In the genomic region with DNA sequence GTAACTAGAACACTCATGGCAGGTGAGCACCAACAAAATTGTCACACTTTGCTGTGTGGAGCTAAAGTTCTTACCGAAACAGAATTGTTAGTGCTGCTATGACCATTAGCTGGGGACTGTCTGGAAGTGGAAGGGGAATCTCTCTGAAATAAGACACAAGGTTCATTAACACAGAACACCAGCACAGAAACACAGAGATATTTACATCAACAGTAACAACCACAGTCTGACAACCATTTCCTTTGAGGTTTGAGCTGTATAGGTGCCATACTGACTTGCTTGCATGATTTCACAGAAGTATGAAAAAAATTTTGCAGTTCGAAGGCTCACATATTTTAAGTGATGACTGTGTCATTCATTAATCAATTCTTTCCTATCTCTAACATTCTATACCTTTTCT, we compare ENCODE assay signal across 15 cellular contexts.
DNase-seq lines count a peak whose midpoint lies in the region; ATAC-seq, FAIRE-seq and TF ChIP-seq lines count a peak whose summit lies in the region.
"Had no signal": no experiment of that assay in that cellular context is flagged by ENCODE, and none has a peak within 500 bp of the region (broad histone marks: within the 10 kb centered on the region; RNA-seq: fewer than 3 reads in every experiment).

No MANE protein-coding gene starts in this region.

- no peak overlapping the region for H2AFZ ChIP-seq in astrocyte (ENCODE audit: low read depth, low read length)

- H3K4me3 Mint-ChIP-seq in astrocyte (ENCODE audit: unreplicated experiment): no peak overlapping the region
- H3K4me3 Mint-ChIP-seq: dendritic cell treated with granulocyte-macrophage colony-stimulating factor and Interleukin-4, amounts not matched to agents 40 ng/mL and 50 ng/mL, for 4 days had no signal

- H3K9me3 ChIP-seq in BLaER1 treated with 17β-estradiol and CSF1 and Interleukin-3, amounts not matched to agents 10 nM and 100 nM (replicated peaks in 1 of 11): no peaks in the 10 kb centered on the region
- H3K9me3 ChIP-seq in astrocyte (ENCODE audit: insufficient read depth, low read depth, low read length) (no peaks in the 10 kb centered on the region), A673 (ENCODE audit: low read depth, low read length, poor library complexity, severe bottlenecking) (no peaks in the 10 kb centered on the region)
- H3K9me3 ChIP-seq: BE2C, esophagus muscularis mucosa, spleen had no signal

- peaks cover 92 to 100% (median 99%) of the 10 kb centered on the region in 11 experiments for H3K27me3 ChIP-seq in BLaER1 treated with 17β-estradiol and CSF1 and Interleukin-3, amounts not matched to agents 10 nM and 100 nM
- H3K27me3 ChIP-seq in astrocyte (ENCODE audit: insufficient read depth, low read length) (no peaks in the 10 kb centered on the region), H7 (ENCODE audit: control insufficient read depth, insufficient read depth, low read length) (no peaks in the 10 kb centered on the region), A673 (replicated peaks; ENCODE audit: insufficient read depth, low read depth, low read length, poor library complexity) (no peaks in the 10 kb centered on the region)
- H3K27me3 ChIP-seq: BE2C, esophagus muscularis mucosa had no signal

- POLR2A ChIA-PET in A673 (lab: Charles Lee; ENCODE audit: low non-redundant PET): no interaction called here

- H3K9me3 Mint-ChIP-seq in astrocyte (ENCODE audit: unreplicated experiment): no peaks in the 10 kb centered on the region
- H3K9me3 Mint-ChIP-seq: dendritic cell treated with granulocyte-macrophage colony-stimulating factor and Interleukin-4, amounts not matched to agents 40 ng/mL and 50 ng/mL, for 4 days had no signal

- H3K4me1 ChIP-seq in BLaER1 treated with 17β-estradiol and CSF1 and Interleukin-3, amounts not matched to agents 10 nM and 100 nM: peaks cover 5 to 54% (median 36%) of the 10 kb centered on the region in 10 experiments; a peak in 18 of 20 replicates
- H3K4me1 ChIP-seq in astrocyte (ENCODE audit: insufficient read depth, low read length) (peaks cover 24% of the 10 kb centered on the region), A673 (ENCODE audit: insufficient read depth, low read length, poor library complexity, severe bottlenecking) (peaks cover 12% of the 10 kb centered on the region)
- H3K4me1 ChIP-seq: BE2C had no signal

- intact Hi-C loops in Right ventricle myocardium superior (cut with DNase I): no loop called here
- intact Hi-C loops in A673 (cut with micrococcal nuclease; ENCODE audit: unreplicated experiment): loop anchor here (10.0 kb wide), 2 partner anchors 178 to 1998 kb away; no protein-coding TSS in a partner anchor

- peaks cover 2% of the 10 kb centered on the region for H3K36me3 Mint-ChIP-seq in astrocyte (ENCODE audit: low read depth, unreplicated experiment)

- H3K36me3 ChIP-seq in BLaER1 treated with 17β-estradiol and CSF1 and Interleukin-3, amounts not matched to agents 10 nM and 100 nM: 0 out of 22 replicates have a peak, but pooled peaks cover 0 to 7% (median 0%) of the 10 kb centered on the region in 11 experiments
- no peaks in the 10 kb centered on the region for H3K36me3 ChIP-seq in astrocyte (ENCODE audit: insufficient read depth, low read length)
- no peaks in the 10 kb centered on the region for H3K36me3 ChIP-seq in H7 (replicated peaks; ENCODE audit: control insufficient read depth, insufficient read depth, low read length)
- H3K36me3 ChIP-seq in A673 (ENCODE audit: insufficient read depth, low read length, poor library complexity, severe bottlenecking): no peaks in the 10 kb centered on the region
- H3K36me3 ChIP-seq: BE2C, esophagus muscularis mucosa, spleen had no signal

- peak; percentile 49 for ATAC-seq in GM18909 (IDR thresholded peaks at IDR 0.05; ENCODE audit: poor library complexity, unreplicated experiment)
- ATAC-seq in Right ventricle myocardium superior (ENCODE audit: poor library complexity): no peak

- H4K20me1 ChIP-seq in BLaER1 treated with 17β-estradiol and CSF1 and Interleukin-3, amounts not matched to agents 10 nM and 100 nM: peaks cover 0 to 17% (median 0%) of the 10 kb centered on the region in 11 experiments; a peak in 5 of 22 replicates
- no peaks in the 10 kb centered on the region for H4K20me1 ChIP-seq in astrocyte (ENCODE audit: insufficient read depth, low read length)

- no TSS peak for BruUV-seq in A673 (replicated peaks; lab: Mats Ljungman, UMichigan)

- no peak for FAIRE-seq in astrocyte (lab: Jason Lieb, UNC)

- H3K79me2 ChIP-seq in astrocyte (ENCODE audit: insufficient read depth, low read length): no peaks in the 10 kb centered on the region

- H3K4me1 Mint-ChIP-seq in astrocyte (ENCODE audit: low read depth, unreplicated experiment): peaks cover 27% of the 10 kb centered on the region

- H3K9ac ChIP-seq in BLaER1 treated with 17β-estradiol and CSF1 and Interleukin-3, amounts not matched to agents 10 nM and 100 nM: no peak overlapping the region
- H3K9ac ChIP-seq in astrocyte (ENCODE audit: low read length): no peak overlapping the region

- no peak for TF ChIP-seq CTCF in astrocyte (IDR thresholded peaks at IDR 0.05; ENCODE audit: insufficient read depth, low read depth, low read length)
- no peak for TF ChIP-seq CTCF in A673 (conservative IDR thresholded peaks at IDR 0.05; ENCODE audit: low read depth, low read length)

- H3K4me3 ChIP-seq in BLaER1 treated with 17β-estradiol and CSF1 and Interleukin-3, amounts not matched to agents 10 nM and 100 nM: no peak overlapping the region
- H3K4me3 ChIP-seq in astrocyte (ENCODE audit: insufficient read depth, low read depth, low read length) (no peak overlapping the region), H7 (ENCODE audit: insufficient read depth, low read depth, low read length) (no peak overlapping the region), A673 (ENCODE audit: low read depth, low read length, poor library complexity, severe bottlenecking) (no peak overlapping the region)
- H3K4me3 ChIP-seq: esophagus muscularis mucosa, spleen had no signal

- no peak overlapping the region for H3K27ac ChIP-seq in BLaER1 treated with 17β-estradiol and CSF1 and Interleukin-3, amounts not matched to agents 10 nM and 100 nM
- no peak overlapping the region for H3K27ac ChIP-seq in astrocyte (ENCODE audit: low read depth, low read length)
- H3K27ac ChIP-seq in A673 (ENCODE audit: low read depth, low read length, poor library complexity, severe bottlenecking): no peak overlapping the region
- H3K27ac ChIP-seq: esophagus muscularis mucosa, spleen, VCaP had no signal

- peak overlapping the region in 7 of 11 experiments; percentile 10 to 50 (median 24); a peak in 9 of 22 replicates for H3K4me2 ChIP-seq in BLaER1 treated with 17β-estradiol and CSF1 and Interleukin-3, amounts not matched to agents 10 nM and 100 nM
- no peak overlapping the region for H3K4me2 ChIP-seq in astrocyte (ENCODE audit: low read length)

- peak overlapping the region; percentile 47 for H3K27ac Mint-ChIP-seq in astrocyte (ENCODE audit: unreplicated experiment)
- H3K27ac Mint-ChIP-seq: dendritic cell treated with granulocyte-macrophage colony-stimulating factor and Interleukin-4, amounts not matched to agents 40 ng/mL and 50 ng/mL, for 4 days had no signal

- H3K27me3 Mint-ChIP-seq in astrocyte (ENCODE audit: low read depth, unreplicated experiment): no peaks in the 10 kb centered on the region
- H3K27me3 Mint-ChIP-seq: dendritic cell treated with granulocyte-macrophage colony-stimulating factor and Interleukin-4, amounts not matched to agents 40 ng/mL and 50 ng/mL, for 4 days had no signal

- DNase-seq in MV-4-11 (lab: John Stamatoyannopoulos, UW) (peak; percentile 21), astrocyte (ENCODE audit: low read depth) (peak; percentile 27), AG20443 (ENCODE audit: low spot score) (no peak), H7 (no peak), Right ventricle myocardium superior (no peak), A673 (ENCODE audit: low spot score) (no peak)
- DNase-seq: BE2C, DMS79, NCI-H1048, spleen had no signal

- CTCF ChIA-PET in A673 (lab: Charles Lee): no interaction called here

Comparison
In these comparisons a context has a peak if more than half of its experiments do, and no peak if none do; other contexts are left out.
1. DNase-seq: peak in MV-4-11 (single experiment) and astrocyte (single experiment); none in AG20443 (single experiment), H7 (single experiment), Right ventricle myocardium superior (single experiment) and A673 (single experiment).